Comparison of ENCODE assay signal across 1 cellular context in genomic region chrX:100928660-100929613, GRCh38.
TF ChIP-seq lines count a peak whose summit lies in the region.

Gene XKRX, minus strand, starts transcription at chrX:100928917. Its CDS starts 613 bp downstream, at chrX:100928304.

TF ChIP-seq in SK-N-SH, 30 proteins besides CTCF, POLR2A, EP300 and RAD21 (continued from another document):
- TF ChIP-seq ZBTB33 (IDR thresholded peaks at IDR 0.05; ENCODE audit: borderline replicate concordance, low read depth) (no peak), RFX5 (IDR thresholded peaks at IDR 0.05; ENCODE audit: low read length) (no peak), EZH2phosphoT487 (IDR thresholded peaks at IDR 0.05; ENCODE audit: borderline replicate concordance, low read depth) (no peak)
TF ChIP-seq in SK-N-SH: peak in this region for 0.
